In the genomic region with DNA sequence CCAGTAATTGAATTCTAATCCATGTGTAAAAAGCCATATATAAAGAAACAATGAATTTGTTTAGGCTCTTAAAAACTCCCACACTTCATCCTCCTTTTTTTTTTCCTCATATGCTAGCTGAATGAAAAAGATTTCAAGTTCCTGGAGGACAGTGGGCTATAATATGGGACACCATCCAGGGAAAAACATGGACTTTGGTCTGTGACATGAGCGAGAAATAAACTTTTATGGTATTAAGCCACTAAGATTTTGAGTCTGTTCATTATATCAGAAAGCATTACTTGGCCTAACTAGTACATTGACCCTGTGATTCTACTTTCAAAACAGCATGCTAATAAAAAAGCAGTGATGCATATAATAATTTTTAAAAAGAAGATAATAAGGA, we compare ENCODE assay signal across 18 cellular contexts.
A peak's percentile ranks its signal among the peaks of the same experiment; 100 is the strongest.
DNase-seq lines count a peak whose midpoint lies in the region; ATAC-seq, FAIRE-seq and TF ChIP-seq lines count a peak whose summit lies in the region.
"Had no signal": no experiment of that assay in that cellular context is flagged by ENCODE, and none has a peak within 500 bp of the region (broad histone marks: within the 10 kb centered on the region; RNA-seq: fewer than 3 reads in every experiment).

No MANE protein-coding gene starts in this region.

- 76% methylated on average over 1 of the region's 1 CpG for WGBS in SK-N-SH (ENCODE audit: low lambda C conversion rate)
- WGBS in H1 (ENCODE audit: extremely low coverage in 1 of 2, insufficient coverage in 1 of 2, insufficient read length in 1 of 2, insufficient replicate concordance in 2 of 2, low coverage in 1 of 2, low lambda C conversion rate in 2 of 2, missing lambda C conversion rate in 1 of 2), 2 experiments = 96% methylated on average over 1 of the region's 1 CpG; no CpG with 5 or more reads in 1 of the 2 experiments
- 91% methylated on average over 1 of the region's 1 CpG for WGBS in prostate gland

- H2AFZ ChIP-seq in SK-N-SH (ENCODE audit: low read depth) (0 out of 2 replicates have a peak overlapping the region, but pooled peaks have one; percentile 2), H1 (ENCODE audit: low read length) (no peak overlapping the region)
- H2AFZ ChIP-seq: PC-9 had no signal

- TF ChIP-seq RAD21 in SK-N-SH (IDR thresholded peaks at IDR 0.05; ENCODE audit: low read length) (no peak), H1 (IDR thresholded peaks at IDR 0.05 in 1 of 2, conservative IDR thresholded peaks at IDR 0.05 in 1 of 2; ENCODE audit: low read depth in 2 of 2, low read length in 2 of 2) (no peak)

- H3F3A ChIP-seq in SK-N-SH (replicated peaks; ENCODE audit: insufficient read depth) = no peaks in the 10 kb centered on the region

- H3K4me3 Mint-ChIP-seq in mesothelial cell of epicardium = no peak overlapping the region
- H3K4me3 Mint-ChIP-seq: B cell; CD8-positive, alpha-beta T cell had no signal

- H3K18ac ChIP-seq in H1 (ENCODE audit: extremely low read depth, low read length) = no peak overlapping the region

- H3K4me1 ChIP-seq in SK-N-SH (ENCODE audit: control insufficient read depth in 1 of 2, insufficient read depth in 2 of 2, low read depth in 1 of 2, low read length in 1 of 2) (peaks cover 0 to 5% of the 10 kb centered on the region in 2 experiments; a peak in 2 of 4 replicates), H1 (replicated peaks in 1 of 4; ENCODE audit: control insufficient read depth in 3 of 4, insufficient read depth in 4 of 4, low read length in 3 of 4) (peaks cover 0 to 12% (median 6%) of the 10 kb centered on the region in 4 experiments; a peak in 4 of 7 replicates), prostate gland (replicated peaks) (no peaks in the 10 kb centered on the region)

- TF ChIP-seq EP300 in SK-N-SH (IDR thresholded peaks at IDR 0.05; ENCODE audit: borderline replicate concordance in 1 of 2, low read depth in 1 of 2, low read length in 1 of 2) = no peak
- TF ChIP-seq EP300 in H1 (IDR thresholded peaks at IDR 0.05; ENCODE audit: borderline replicate concordance in 1 of 2, low read depth in 2 of 2, low read length in 2 of 2) = no peak

- H3K4me2 ChIP-seq in SK-N-SH (no peak overlapping the region), H1 (ENCODE audit: insufficient read depth in 1 of 2, low read depth in 2 of 2, low read length in 2 of 2) (no peak overlapping the region)
- H3K4me2 ChIP-seq: PC-9 had no signal

- H3K79me2 ChIP-seq in SK-N-SH (ENCODE audit: insufficient read depth) (no peaks in the 10 kb centered on the region), H1 (ENCODE audit: control insufficient read depth in 1 of 2, insufficient read depth in 2 of 2, low read length in 2 of 2) (no peaks in the 10 kb centered on the region)

- DNase-seq in SK-N-SH (no peak), H1 (ENCODE audit: low read depth in 1 of 2, low spot score in 2 of 2) (no peak), mesothelial cell of epicardium (ENCODE audit: low spot score in 2 of 2, unreplicated experiment in 2 of 2) (no peak), D341Med (ENCODE audit: low spot score) (no peak), prostate gland (ENCODE audit: low spot score) (no peak)
- DNase-seq in central memory CD4-positive, alpha-beta T cell = no peak
- DNase-seq: CD8-positive, alpha-beta T cell; DMS79 treated with DMSO at 0.1 percent for 48 hours; NCI-H1105; NCI-H1436 treated with DMSO at 0.1 percent for 48 hours; NCI-H774 had no signal

- no peak overlapping the region for H3K23ac ChIP-seq in H1 (ENCODE audit: insufficient read length)

- H3K4me1 Mint-ChIP-seq in mesothelial cell of epicardium = peaks cover 31% of the 10 kb centered on the region
- H3K4me1 Mint-ChIP-seq: B cell had no signal

- H4K8ac ChIP-seq in H1 (ENCODE audit: extremely low read depth, insufficient read depth, low read length) = no peak overlapping the region

- no peak overlapping the region for H4K91ac ChIP-seq in H1 (replicated peaks; ENCODE audit: insufficient read length, low read length)

- TF ChIP-seq POLR2A in H1 (IDR thresholded peaks at IDR 0.05; ENCODE audit: control extremely low read depth in 1 of 2, low read depth in 2 of 2, low read length in 2 of 2) (no peak), prostate gland (IDR thresholded peaks at IDR 0.05) (no peak)

- no peaks in the 10 kb centered on the region for H3K9me2 ChIP-seq in SK-N-SH

- no peak overlapping the region for H2BK20ac ChIP-seq in H1 (ENCODE audit: low read length)

- H3K27ac Mint-ChIP-seq in mesothelial cell of epicardium = peak overlapping the region; percentile 55
- H3K27ac Mint-ChIP-seq: B cell; CD8-positive, alpha-beta T cell had no signal

- POLR2A ChIA-PET in SK-N-SH (lab: Yijun Ruan, JAX) = no interaction called here
- POLR2A ChIA-PET in H1 (lab: Charles Lee; ENCODE audit: partially characterized antibody) = interaction anchor here (0.6 kb wide), 1 partner anchor 9 kb away, joined by 4 read pairs; no protein-coding TSS in a partner anchor

- no peak overlapping the region for H3K27ac ChIP-seq in SK-N-SH (ENCODE audit: low read depth in 2 of 2, low read length in 1 of 2)
- no peak overlapping the region for H3K27ac ChIP-seq in H1 (ENCODE audit: low read depth, low read length)
- no peak overlapping the region for H3K27ac ChIP-seq in prostate gland
- H3K27ac ChIP-seq: 22Rv1, C4-2B, HL-60, PC-9 had no signal

- CTCF ChIA-PET in SK-N-SH (lab: Yijun Ruan, JAX) (interaction anchor here (1.0 to 2.1 kb wide), 3 partner anchors 9 to 163 kb away, joined by 3 to 5 read pairs (median 3); no protein-coding TSS in a partner anchor), H1 (lab: Charles Lee; ENCODE audit: partially characterized antibody) (interaction anchor here (0.6 to 4.8 kb wide), 16 partner anchors 9 to 895 kb away, joined by 3 to 36 read pairs (median 4); no protein-coding TSS in a partner anchor)

- no peak for FAIRE-seq in H1 (lab: Jason Lieb, UNC)

- no peak for ATAC-seq in SK-N-SH treated with all-trans-retinoic acid at 6 μM for 48 hours
- ATAC-seq: CD8-positive, alpha-beta T cell; Right ventricle myocardium inferior had no signal

- no peak overlapping the region for H3K56ac ChIP-seq in H1 (replicated peaks; ENCODE audit: insufficient read length, low read depth, low read length)

- no peaks in the 10 kb centered on the region for H3K36me3 ChIP-seq in SK-N-SH (replicated peaks in 1 of 2; ENCODE audit: control insufficient read depth in 1 of 2, insufficient read depth in 2 of 2, low read length in 1 of 2)
- peaks cover 0 to 3% (median 1%) of the 10 kb centered on the region in 4 experiments; a peak in 2 of 8 replicates for H3K36me3 ChIP-seq in H1 (ENCODE audit: control insufficient read depth in 2 of 4, insufficient read depth in 4 of 4, low read length in 3 of 4)
- no peaks in the 10 kb centered on the region for H3K36me3 ChIP-seq in prostate gland

- peaks cover under 1% of the 10 kb centered on the region; the same call in 1 of the 2 replicates for H3K9me3 ChIP-seq in SK-N-SH
- peaks cover 15 to 16% of the 10 kb centered on the region in 2 experiments for H3K9me3 ChIP-seq in H1 (ENCODE audit: insufficient read depth in 2 of 2, low read depth in 1 of 2, low read length in 1 of 2)
- no peaks in the 10 kb centered on the region for H3K9me3 ChIP-seq in prostate gland

- H2BK5ac ChIP-seq in H1 (ENCODE audit: low read depth, low read length) = peak overlapping the region; percentile 62; the same call in 1 of the 2 replicates

- H2BK120ac ChIP-seq in H1 (replicated peaks; ENCODE audit: low read depth, low read length) = no peak overlapping the region

- no peaks in the 10 kb centered on the region for H3K23me2 ChIP-seq in H1 (ENCODE audit: low read depth, low read length)

- H2AK5ac ChIP-seq in H1 (ENCODE audit: low read depth, low read length) = no peak overlapping the region

- no peaks in the 10 kb centered on the region for H3K79me1 ChIP-seq in H1 (ENCODE audit: low read depth, low read length)

- peaks cover 14% of the 10 kb centered on the region for H3K9me3 Mint-ChIP-seq in mesothelial cell of epicardium

- no peak overlapping the region for H3K4ac ChIP-seq in H1 (replicated peaks; ENCODE audit: insufficient read length, low read depth, low read length)

- no peak overlapping the region for H3K14ac ChIP-seq in H1 (ENCODE audit: insufficient read length)

- H3K9ac ChIP-seq in SK-N-SH (no peak overlapping the region), H1 (replicated peaks in 1 of 4; ENCODE audit: extremely low read depth in 1 of 4, low read depth in 3 of 4, low read length in 3 of 4) (no peak overlapping the region)

- no peaks in the 10 kb centered on the region for H3K27me3 Mint-ChIP-seq in mesothelial cell of epicardium (ENCODE audit: low read depth)
- H3K27me3 Mint-ChIP-seq: B cell had no signal

- no peak overlapping the region for H4K5ac ChIP-seq in H1 (ENCODE audit: insufficient read length, low read depth, low read length)

- no peak overlapping the region for H2BK15ac ChIP-seq in H1 (ENCODE audit: low read length)

- no peaks in the 10 kb centered on the region for H4K20me1 ChIP-seq in SK-N-SH (ENCODE audit: insufficient read depth)
- H4K20me1 ChIP-seq in H1 (replicated peaks in 1 of 2; ENCODE audit: control insufficient read depth in 1 of 2, insufficient read depth in 2 of 2, low read length in 2 of 2) = no peaks in the 10 kb centered on the region

- intact Hi-C loops in prostate gland (cut with DNase I) = no loop called here

- TF ChIP-seq CTCF in SK-N-SH (IDR thresholded peaks at IDR 0.05) (no peak), H1 (IDR thresholded peaks at IDR 0.05; ENCODE audit: control extremely low read depth in 1 of 3, insufficient read depth in 1 of 3, low read depth in 1 of 3, low read length in 3 of 3) (no peak), mesothelial cell of epicardium (IDR thresholded peaks at IDR 0.05; ENCODE audit: unreplicated experiment) (no peak), prostate gland (IDR thresholded peaks at IDR 0.05) (no peak)

- peaks cover 8% of the 10 kb centered on the region for H3K36me3 Mint-ChIP-seq in mesothelial cell of epicardium
- H3K36me3 Mint-ChIP-seq: CD8-positive, alpha-beta T cell had no signal

- H3K4me3 ChIP-seq in SK-N-SH (ENCODE audit: low read depth in 2 of 2, low read length in 1 of 2) (no peak overlapping the region), H1 (ENCODE audit: extremely low read depth in 1 of 4, insufficient read depth in 2 of 4, low read depth in 3 of 4, low read length in 4 of 4) (no peak overlapping the region), prostate gland (no peak overlapping the region)
- H3K4me3 ChIP-seq: PC-9 had no signal

- H2BK12ac ChIP-seq in H1 (ENCODE audit: low read depth, low read length) = no peak overlapping the region

- H3K27me3 ChIP-seq in SK-N-SH (ENCODE audit: insufficient read depth) = no peaks in the 10 kb centered on the region
- H3K27me3 ChIP-seq in H1 (replicated peaks in 1 of 4; ENCODE audit: control insufficient read depth in 3 of 4, extremely low read depth in 1 of 4, insufficient read depth in 3 of 4, low read length in 3 of 4) = no peaks in the 10 kb centered on the region
- peaks cover 2% of the 10 kb centered on the region for H3K27me3 ChIP-seq in prostate gland (replicated peaks; ENCODE audit: insufficient read depth)

TF ChIP-seq in SK-N-SH, 30 proteins besides CTCF, POLR2A, EP300 and RAD21 (continues in another document):
- TF ChIP-seq TAF1 (IDR thresholded peaks at IDR 0.05; ENCODE audit: borderline replicate concordance, low read depth, low read length) = no peak

TF ChIP-seq in SK-N-SH treated with all-trans-retinoic acid at 6 μM for 48 hours, 23 proteins besides CTCF, POLR2A, EP300 and RAD21 (continues in another document):
- no peak for TF ChIP-seq RARB (CRISPR knock-in tag; IDR thresholded peaks at IDR 0.05)
- no peak for TF ChIP-seq ISL1 (CRISPR knock-in tag; IDR thresholded peaks at IDR 0.05)
